In genomic region chr11:61342207-61342803, GRCh38 we compare ENCODE assay signal across 16 cellular contexts.
"Had no signal": no experiment of that assay in that cellular context is flagged by ENCODE, and none has a peak within 500 bp of the region (broad histone marks: within the 10 kb centered on the region; RNA-seq: fewer than 3 reads in every experiment).

No MANE protein-coding gene starts in this region.

- H3K4me1 ChIP-seq: tibial artery had no signal

- H3K27me3 Mint-ChIP-seq: activated naive CD8-positive, alpha-beta T cell treated with anti-CD3 and anti-CD28 coated beads for 36 hours; effector memory CD8-positive, alpha-beta T cell had no signal

- H3K4me3 Mint-ChIP-seq: activated naive CD8-positive, alpha-beta T cell treated with anti-CD3 and anti-CD28 coated beads for 36 hours; brain; effector memory CD8-positive, alpha-beta T cell; immature natural killer cell; mesothelial cell of epicardium; nephron had no signal

- H3K9me3 ChIP-seq: esophagus squamous epithelium, tibial artery had no signal

- H3K27me3 ChIP-seq: esophagus squamous epithelium, tibial artery had no signal

- H3K27ac Mint-ChIP-seq: activated naive CD8-positive, alpha-beta T cell treated with anti-CD3 and anti-CD28 coated beads for 36 hours; effector memory CD8-positive, alpha-beta T cell; immature natural killer cell; mesothelial cell of epicardium; nephron had no signal

- H3K4me3 ChIP-seq: esophagus squamous epithelium, tibial artery had no signal

- ATAC-seq: effector memory CD8-positive, alpha-beta T cell; stimulated activated naive CD8-positive, alpha-beta T cell treated with anti-CD3 and anti-CD28 coated beads, Interleukin-15, Interleukin-2, amounts not matched to agents 100 U/mL and 50 U/mL, for 24 hours had no signal

- H3K27ac ChIP-seq: esophagus squamous epithelium, tibial artery, WERI-Rb-1 had no signal

- DNase-seq: activated CD4-positive, alpha-beta T cell treated with anti-CD3 and anti-CD28 coated beads, Interleukin-2, amount 50 U/mL, for 4 hours; activated naive CD4-positive, alpha-beta T cell; activated naive CD8-positive, alpha-beta T cell treated with anti-CD3 and anti-CD28 coated beads for 36 hours; effector memory CD8-positive, alpha-beta T cell; esophagus squamous epithelium; immature natural killer cell; occipital lobe; stimulated activated CD4-positive, alpha-beta T cell treated with anti-CD3 and anti-CD28 coated beads, Interleukin-2, amount 100 ng/mL, for 24 hours; stimulated activated naive CD8-positive, alpha-beta T cell treated with anti-CD3 and anti-CD28 coated beads, Interleukin-15, Interleukin-2, amounts not matched to agents 100 U/mL and 50 U/mL, for 24 hours; substantia nigra; T-helper 2 cell; tibial artery; WERI-Rb-1 had no signal

- H3K4me1 Mint-ChIP-seq: immature natural killer cell, mesothelial cell of epicardium had no signal

- H3K36me3 ChIP-seq: WERI-Rb-1 had no signal

- H3K9me3 Mint-ChIP-seq: activated naive CD8-positive, alpha-beta T cell treated with anti-CD3 and anti-CD28 coated beads for 36 hours; brain; effector memory CD8-positive, alpha-beta T cell; immature natural killer cell; mesothelial cell of epicardium; nephron had no signal
